ENCODE assay signal across 1 cellular context in genomic region chr3:58333206-58334012, GRCh38.
TF ChIP-seq lines count a peak whose summit lies in the region.

No MANE protein-coding gene starts in this region.

TF ChIP-seq in GM12878, 131 proteins besides CTCF, POLR2A, EP300 and RAD21 (continued from another document):
- TF ChIP-seq IRF3 (IDR thresholded peaks at IDR 0.05) (0 out of 2 replicates have a peak, but pooled peaks have one; percentile 19), YY1 (IDR thresholded peaks at IDR 0.05; ENCODE audit: low read depth, low read length) (no peak), ATF2 (IDR thresholded peaks at IDR 0.05; ENCODE audit: low read length) (no peak), NBN (IDR thresholded peaks at IDR 0.05) (0 out of 2 replicates have a peak, but pooled peaks have one; percentile 55), SMC3 (IDR thresholded peaks at IDR 0.05; ENCODE audit: borderline replicate concordance, low read length) (peak; percentile 12; the same call in 1 of the 2 replicates), ATF7 (IDR thresholded peaks at IDR 0.05; ENCODE audit: low read depth) (no peak), RELB (IDR thresholded peaks at IDR 0.05; ENCODE audit: low read depth) (0 out of 2 replicates have a peak, but pooled peaks have one; percentile 19)
